14 cellular contexts compared by ENCODE assay signal in genomic region chr3:46587268-46587667, GRCh38. TPM values are rescaled to one million over a fixed set of nuclear protein-coding genes. Genes with fewer than 3 reads are reported as not detected.
"Had no signal": no experiment of that assay in that cellular context is flagged by ENCODE, and none has a peak within 500 bp of the region (broad histone marks: within the 10 kb centered on the region; RNA-seq: fewer than 3 reads in every experiment).

No MANE protein-coding gene starts in this region.

RNA-seq across cellular contexts. Expression of gene FAM240A, which starts 25.1 kb away (rescaled TPM):
- total RNA-seq: dermis blood vessel endothelial cell; esophagus mucosa; glomerular endothelial cell; kidney epithelial cell; left cardiac atrium; left lung; left ventricle myocardium superior; lower lobe of right lung; lung microvascular endothelial cell; mononuclear cell; mucosa of gallbladder; naive thymus-derived CD4-positive, alpha-beta T cell had no signal
- polyA plus RNA-seq: heart right ventricle; keratinocyte; naive thymus-derived CD4-positive, alpha-beta T cell had no signal
